2 cellular contexts compared by ENCODE assay signal in the genomic region with DNA sequence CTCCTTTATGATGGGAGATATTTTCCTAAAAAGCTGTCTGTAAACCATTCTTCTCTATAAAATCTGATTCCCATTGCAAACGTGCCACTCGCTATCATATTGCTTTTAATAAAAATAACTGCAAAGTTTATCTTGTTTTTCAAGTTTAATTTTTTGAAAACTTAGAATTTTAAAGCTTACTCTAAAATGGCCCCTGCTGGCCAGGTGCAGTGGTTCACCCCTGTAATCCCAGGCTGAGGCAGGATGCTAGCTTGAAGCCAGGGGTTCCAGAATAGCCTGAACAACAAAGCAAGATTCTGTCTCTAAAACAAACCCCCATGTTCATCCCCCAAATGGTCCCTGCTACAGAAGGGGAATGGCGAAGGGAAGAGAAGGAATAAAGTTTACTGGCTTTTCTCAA.
TF ChIP-seq lines count a peak whose summit lies in the region.

No MANE protein-coding gene starts in this region.

TF ChIP-seq in HCT116, 20 proteins besides CTCF, POLR2A, EP300 and RAD21 (continued from another document):
- TF ChIP-seq, protein P1, sequence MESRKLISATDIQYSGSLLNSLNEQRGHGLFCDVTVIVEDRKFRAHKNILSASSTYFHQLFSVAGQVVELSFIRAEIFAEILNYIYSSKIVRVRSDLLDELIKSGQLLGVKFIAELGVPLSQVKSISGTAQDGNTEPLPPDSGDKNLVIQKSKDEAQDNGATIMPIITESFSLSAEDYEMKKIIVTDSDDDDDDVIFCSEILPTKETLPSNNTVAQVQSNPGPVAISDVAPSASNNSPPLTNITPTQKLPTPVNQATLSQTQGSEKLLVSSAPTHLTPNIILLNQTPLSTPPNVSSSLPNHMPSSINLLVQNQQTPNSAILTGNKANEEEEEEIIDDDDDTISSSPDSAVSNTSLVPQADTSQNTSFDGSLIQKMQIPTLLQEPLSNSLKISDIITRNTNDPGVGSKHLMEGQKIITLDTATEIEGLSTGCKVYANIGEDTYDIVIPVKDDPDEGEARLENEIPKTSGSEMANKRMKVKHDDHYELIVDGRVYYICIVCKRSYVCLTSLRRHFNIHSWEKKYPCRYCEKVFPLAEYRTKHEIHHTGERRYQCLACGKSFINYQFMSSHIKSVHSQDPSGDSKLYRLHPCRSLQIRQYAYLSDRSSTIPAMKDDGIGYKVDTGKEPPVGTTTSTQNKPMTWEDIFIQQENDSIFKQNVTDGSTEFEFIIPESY (IDR thresholded peaks at IDR 0.05; ENCODE audit: extremely low read depth, insufficient replicate concordance, low read length), result no peak
- TF ChIP-seq CBX3 (IDR thresholded peaks at IDR 0.05; ENCODE audit: low read depth), result no peak
- TF ChIP-seq, protein P2, sequence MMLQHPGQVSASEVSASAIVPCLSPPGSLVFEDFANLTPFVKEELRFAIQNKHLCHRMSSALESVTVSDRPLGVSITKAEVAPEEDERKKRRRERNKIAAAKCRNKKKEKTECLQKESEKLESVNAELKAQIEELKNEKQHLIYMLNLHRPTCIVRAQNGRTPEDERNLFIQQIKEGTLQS (IDR thresholded peaks at IDR 0.05), result no peak
- no peak for TF ChIP-seq TCF7L2 (IDR thresholded peaks at IDR 0.05; ENCODE audit: borderline replicate concordance, extremely low read depth, insufficient read depth, insufficient read length)
- TF ChIP-seq ZFX (IDR thresholded peaks at IDR 0.05), result no peak
- no peak for TF ChIP-seq SIN3A (IDR thresholded peaks at IDR 0.05; ENCODE audit: low read depth)

TF ChIP-seq in WTC11, 78 proteins besides CTCF, POLR2A, EP300 and RAD21 (continued from another document):
- TF ChIP-seq, protein P3, sequence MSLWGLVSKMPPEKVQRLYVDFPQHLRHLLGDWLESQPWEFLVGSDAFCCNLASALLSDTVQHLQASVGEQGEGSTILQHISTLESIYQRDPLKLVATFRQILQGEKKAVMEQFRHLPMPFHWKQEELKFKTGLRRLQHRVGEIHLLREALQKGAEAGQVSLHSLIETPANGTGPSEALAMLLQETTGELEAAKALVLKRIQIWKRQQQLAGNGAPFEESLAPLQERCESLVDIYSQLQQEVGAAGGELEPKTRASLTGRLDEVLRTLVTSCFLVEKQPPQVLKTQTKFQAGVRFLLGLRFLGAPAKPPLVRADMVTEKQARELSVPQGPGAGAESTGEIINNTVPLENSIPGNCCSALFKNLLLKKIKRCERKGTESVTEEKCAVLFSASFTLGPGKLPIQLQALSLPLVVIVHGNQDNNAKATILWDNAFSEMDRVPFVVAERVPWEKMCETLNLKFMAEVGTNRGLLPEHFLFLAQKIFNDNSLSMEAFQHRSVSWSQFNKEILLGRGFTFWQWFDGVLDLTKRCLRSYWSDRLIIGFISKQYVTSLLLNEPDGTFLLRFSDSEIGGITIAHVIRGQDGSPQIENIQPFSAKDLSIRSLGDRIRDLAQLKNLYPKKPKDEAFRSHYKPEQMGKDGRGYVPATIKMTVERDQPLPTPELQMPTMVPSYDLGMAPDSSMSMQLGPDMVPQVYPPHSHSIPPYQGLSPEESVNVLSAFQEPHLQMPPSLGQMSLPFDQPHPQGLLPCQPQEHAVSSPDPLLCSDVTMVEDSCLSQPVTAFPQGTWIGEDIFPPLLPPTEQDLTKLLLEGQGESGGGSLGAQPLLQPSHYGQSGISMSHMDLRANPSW (CRISPR knock-in tag; conservative IDR thresholded peaks at IDR 0.05; ENCODE audit: low read depth), result no peak
- TF ChIP-seq MYBL2 (CRISPR knock-in tag; IDR thresholded peaks at IDR 0.05) (no peak), GRHL2 (CRISPR knock-in tag; IDR thresholded peaks at IDR 0.05; ENCODE audit: insufficient replicate concordance, severe bottlenecking) (no peak)
- TF ChIP-seq, protein P4, sequence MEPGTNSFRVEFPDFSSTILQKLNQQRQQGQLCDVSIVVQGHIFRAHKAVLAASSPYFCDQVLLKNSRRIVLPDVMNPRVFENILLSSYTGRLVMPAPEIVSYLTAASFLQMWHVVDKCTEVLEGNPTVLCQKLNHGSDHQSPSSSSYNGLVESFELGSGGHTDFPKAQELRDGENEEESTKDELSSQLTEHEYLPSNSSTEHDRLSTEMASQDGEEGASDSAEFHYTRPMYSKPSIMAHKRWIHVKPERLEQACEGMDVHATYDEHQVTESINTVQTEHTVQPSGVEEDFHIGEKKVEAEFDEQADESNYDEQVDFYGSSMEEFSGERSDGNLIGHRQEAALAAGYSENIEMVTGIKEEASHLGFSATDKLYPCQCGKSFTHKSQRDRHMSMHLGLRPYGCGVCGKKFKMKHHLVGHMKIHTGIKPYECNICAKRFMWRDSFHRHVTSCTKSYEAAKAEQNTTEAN (CRISPR knock-in tag; IDR thresholded peaks at IDR 0.05), result no peak
- TF ChIP-seq, protein P5, sequence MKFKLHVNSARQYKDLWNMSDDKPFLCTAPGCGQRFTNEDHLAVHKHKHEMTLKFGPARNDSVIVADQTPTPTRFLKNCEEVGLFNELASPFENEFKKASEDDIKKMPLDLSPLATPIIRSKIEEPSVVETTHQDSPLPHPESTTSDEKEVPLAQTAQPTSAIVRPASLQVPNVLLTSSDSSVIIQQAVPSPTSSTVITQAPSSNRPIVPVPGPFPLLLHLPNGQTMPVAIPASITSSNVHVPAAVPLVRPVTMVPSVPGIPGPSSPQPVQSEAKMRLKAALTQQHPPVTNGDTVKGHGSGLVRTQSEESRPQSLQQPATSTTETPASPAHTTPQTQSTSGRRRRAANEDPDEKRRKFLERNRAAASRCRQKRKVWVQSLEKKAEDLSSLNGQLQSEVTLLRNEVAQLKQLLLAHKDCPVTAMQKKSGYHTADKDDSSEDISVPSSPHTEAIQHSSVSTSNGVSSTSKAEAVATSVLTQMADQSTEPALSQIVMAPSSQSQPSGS (CRISPR knock-in tag; IDR thresholded peaks at IDR 0.05; ENCODE audit: borderline replicate concordance, low read depth), result no peak
- TF ChIP-seq, protein P6, sequence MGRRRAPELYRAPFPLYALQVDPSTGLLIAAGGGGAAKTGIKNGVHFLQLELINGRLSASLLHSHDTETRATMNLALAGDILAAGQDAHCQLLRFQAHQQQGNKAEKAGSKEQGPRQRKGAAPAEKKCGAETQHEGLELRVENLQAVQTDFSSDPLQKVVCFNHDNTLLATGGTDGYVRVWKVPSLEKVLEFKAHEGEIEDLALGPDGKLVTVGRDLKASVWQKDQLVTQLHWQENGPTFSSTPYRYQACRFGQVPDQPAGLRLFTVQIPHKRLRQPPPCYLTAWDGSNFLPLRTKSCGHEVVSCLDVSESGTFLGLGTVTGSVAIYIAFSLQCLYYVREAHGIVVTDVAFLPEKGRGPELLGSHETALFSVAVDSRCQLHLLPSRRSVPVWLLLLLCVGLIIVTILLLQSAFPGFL (CRISPR knock-in tag; IDR thresholded peaks at IDR 0.05; ENCODE audit: borderline replicate concordance), result no peak
